In the genomic region with DNA sequence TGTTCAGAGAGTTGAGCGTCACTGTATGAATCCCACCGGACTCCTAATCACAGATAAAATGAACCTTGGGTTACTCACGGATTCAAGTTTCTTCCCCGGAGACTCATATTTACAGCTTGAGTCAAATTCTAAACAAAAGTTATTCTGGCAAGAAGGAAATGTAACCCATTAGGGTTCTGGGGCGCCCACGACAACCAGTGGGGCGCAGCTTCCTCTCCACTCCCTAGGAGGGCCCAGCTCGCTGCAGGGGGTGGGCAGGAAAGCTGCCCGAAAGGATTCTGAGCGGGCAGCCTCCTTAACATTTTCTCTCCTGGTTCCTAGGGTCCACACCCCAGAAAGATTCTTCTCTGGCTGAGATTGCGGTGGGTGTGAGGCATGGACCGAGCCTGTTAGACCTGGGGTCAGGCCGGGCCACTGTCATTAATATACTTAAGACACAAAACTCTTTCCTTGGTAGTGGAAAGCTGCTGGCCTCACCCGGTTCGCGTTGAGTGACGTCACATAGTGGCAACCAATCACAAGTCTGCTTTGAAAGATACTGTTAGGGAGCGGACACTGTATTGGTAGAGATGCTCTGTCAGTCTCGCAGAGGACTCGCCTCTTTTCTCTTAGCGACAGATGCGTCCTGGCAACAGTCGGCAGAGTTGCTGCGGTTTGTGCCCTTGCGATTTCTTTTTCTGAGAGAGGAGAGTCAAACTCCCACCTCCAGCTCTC, we compare ENCODE assay signal across 7 cellular contexts. TPM values are rescaled to one million over a fixed set of nuclear protein-coding genes. Genes with fewer than 3 reads are reported as not detected.
DNase-seq lines count a peak whose midpoint lies in the region; ATAC-seq lines count a peak whose summit lies in the region.

No MANE protein-coding gene starts in this region.

- H3K4me1 Mint-ChIP-seq in activated CD4-positive, alpha-beta T cell treated with anti-CD3 and anti-CD28 coated beads for 36 hours, result peaks cover 13% of the 10 kb centered on the region

- no peaks in the 10 kb centered on the region for H3K36me3 Mint-ChIP-seq in activated CD4-positive, alpha-beta T cell treated with anti-CD3 and anti-CD28 coated beads for 36 hours (ENCODE audit: low read depth)

- H3K4me3 Mint-ChIP-seq in activated CD4-positive, alpha-beta T cell treated with anti-CD3 and anti-CD28 coated beads for 36 hours, result peak overlapping the region; percentile 74

- CTCF ChIA-PET in activated CD4-positive, alpha-beta T cell treated with anti-CD3 and anti-CD28 coated beads for 36 hours (lab: Charles Lee), result interaction anchor here (0.7 to 1.5 kb wide), 6 partner anchors 15 to 197 kb away, joined by 3 to 10 read pairs (median 4); no protein-coding TSS in a partner anchor

- peak; percentile 79 for DNase-seq in NCI-H2227 treated with DMSO at 0.1 percent for 48 hours (lab: John Stamatoyannopoulos, UW)
- DNase-seq in activated CD4-positive, alpha-beta T cell treated with anti-CD3 and anti-CD28 coated beads for 36 hours, result peak; percentile 91
- peak; percentile 100 for DNase-seq in dedifferentiated amniotic fluid mesenchymal stem cell (ENCODE audit: extremely low spot score)
- peak; percentile 90 to 94 for DNase-seq in left colon
- peak; percentile 85 for DNase-seq in stimulated activated CD4-positive, alpha-beta T cell treated with anti-CD3 and anti-CD28 coated beads, Interleukin-1b, Interleukin-23, amount 100 ng/mL, for 48 hours

- peak overlapping the region; percentile 66 for H3K27ac Mint-ChIP-seq in activated CD4-positive, alpha-beta T cell treated with anti-CD3 and anti-CD28 coated beads for 36 hours

- peaks cover 12% of the 10 kb centered on the region for H3K27me3 Mint-ChIP-seq in activated CD4-positive, alpha-beta T cell treated with anti-CD3 and anti-CD28 coated beads for 36 hours

- H3K9me3 Mint-ChIP-seq in activated CD4-positive, alpha-beta T cell treated with anti-CD3 and anti-CD28 coated beads for 36 hours (ENCODE audit: low read depth), result no peaks in the 10 kb centered on the region

- POLR2A ChIA-PET in activated CD4-positive, alpha-beta T cell treated with anti-CD3 and anti-CD28 coated beads for 36 hours (lab: Charles Lee), result interaction anchor here (0.9 kb wide), 1 partner anchor 198 kb away, joined by 4 read pairs; a partner anchor contains a TSS

- ATAC-seq in GM18858 (IDR thresholded peaks at IDR 0.05; ENCODE audit: unreplicated experiment) (peak; percentile 99), HG03045 (IDR thresholded peaks at IDR 0.05; ENCODE audit: unreplicated experiment) (peak; percentile 100), left colon (peak; percentile 100)
- ATAC-seq in activated CD4-positive, alpha-beta T cell treated with anti-CD3 and anti-CD28 coated beads for 36 hours, result peak; percentile 100

- intact Hi-C loops in activated CD4-positive, alpha-beta T cell treated with anti-CD3 and anti-CD28 coated beads for 36 hours (cut with DNase I, micrococcal nuclease), result loop anchor here (1.0 to 5.0 kb wide), 4 partner anchors 27 to 195 kb away; a partner anchor contains a TSS
- intact Hi-C loops in left colon (cut with DNase I, micrococcal nuclease), result no loop called here

RNA-seq across cellular contexts. Expression of a gene that starts 13.6 kb away (rescaled TPM):
- total RNA-seq in activated CD4-positive, alpha-beta T cell treated with anti-CD3 and anti-CD28 coated beads for 36 hours, result under 1 TPM; 0.16 to 0.23 TPM
- total RNA-seq in left colon, result 1 to 10 TPM; 1.1 to 4.0 TPM

Comparison
In these comparisons a context has a peak if more than half of its experiments do, and no peak if none do; other contexts are left out.
1. Peak in every context shown above with its lines: DNase-seq and ATAC-seq.
2. intact Hi-C loops: an anchor here in activated CD4-positive, alpha-beta T cell treated with anti-CD3 and anti-CD28 coated beads for 36 hours (1.0 to 5.0 kb wide); none called in left colon.